Comparison of ENCODE assay signal across 8 cellular contexts in the genomic region with DNA sequence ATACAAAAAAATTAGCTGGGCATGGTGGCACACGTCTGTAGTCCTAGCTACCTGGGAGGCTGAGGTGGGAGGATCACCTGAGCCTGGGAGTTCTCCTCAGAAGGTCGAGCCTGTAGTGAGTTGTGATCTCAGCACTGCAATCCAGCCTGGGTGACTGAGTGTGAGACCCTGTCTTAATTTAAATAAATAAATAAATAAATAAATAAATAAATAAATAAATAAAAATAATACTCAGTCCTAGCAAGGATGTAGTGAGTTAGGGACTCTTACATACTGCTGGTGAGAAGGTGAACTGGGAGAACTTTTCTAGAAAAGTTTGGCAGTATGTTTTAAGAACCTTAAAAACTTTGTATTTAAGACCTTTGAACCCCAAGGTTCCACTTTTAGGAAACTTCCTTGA.
"Had no signal": no experiment of that assay in that cellular context is flagged by ENCODE, and none has a peak within 500 bp of the region (broad histone marks: within the 10 kb centered on the region; RNA-seq: fewer than 3 reads in every experiment).

No MANE protein-coding gene starts in this region.

- H3K9ac ChIP-seq: KMS-11 had no signal

- FAIRE-seq: HepG2, HTR-8/SVneo, K562 had no signal

- ATAC-seq: HepG2, K562 had no signal

- H3K4me2 ChIP-seq: KMS-11 had no signal

- H3K4me3 ChIP-seq: K562 had no signal

- H3K27ac ChIP-seq: HL-60, KMS-11 had no signal

- DNase-seq: IMR-90, KBM-7, KG1 had no signal
